Comparison of ENCODE assay signal across 1 cellular context in genomic region chr16:88722784-88723506, GRCh38.
TF ChIP-seq lines count a peak whose summit lies in the region.

No MANE protein-coding gene starts in this region.

TF ChIP-seq in SK-N-SH, 30 proteins besides CTCF, POLR2A, EP300 and RAD21 (continued from another document):
- TF ChIP-seq GATA2 (CRISPR knock-in tag; IDR thresholded peaks at IDR 0.05) (no peak), IRF3 (IDR thresholded peaks at IDR 0.05; ENCODE audit: low read depth, low read length) (no peak)
